In the genomic region with DNA sequence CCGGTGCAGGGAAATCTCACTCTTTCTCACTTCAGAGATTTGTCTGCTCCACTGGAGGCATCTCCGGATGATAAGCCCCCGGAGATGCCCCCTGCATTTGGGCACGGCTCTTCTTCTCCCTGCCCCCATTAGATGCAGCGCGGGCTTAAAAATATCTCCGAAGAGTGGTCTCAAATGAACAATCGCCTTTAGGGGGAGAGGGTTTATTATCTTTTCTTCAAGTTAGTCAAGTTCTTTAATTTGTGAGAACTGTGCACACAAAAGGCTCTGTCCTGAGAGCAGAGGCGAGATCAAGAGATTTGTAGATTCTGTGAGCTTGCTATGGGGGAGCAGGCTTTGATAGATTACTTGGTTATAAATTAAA, we compare ENCODE assay signal across 8 cellular contexts. TPM values are rescaled to one million over a fixed set of nuclear protein-coding genes. Genes with fewer than 3 reads are reported as not detected.
DNase-seq lines count a peak whose midpoint lies in the region; ATAC-seq and TF ChIP-seq lines count a peak whose summit lies in the region.

No MANE protein-coding gene starts in this region.

- ATAC-seq in Right ventricle myocardium inferior (no peak), naive B cell (ENCODE audit: low read depth in 2 of 2) (no peak), left colon (no peak), GM21619 (IDR thresholded peaks at IDR 0.05; ENCODE audit: unreplicated experiment) (no peak)

- no peak for TF ChIP-seq CTCF in left ventricle myocardium inferior (IDR thresholded peaks at IDR 0.05; ENCODE audit: borderline replicate concordance)
- TF ChIP-seq CTCF in chondrocyte (IDR thresholded peaks at IDR 0.05): no peak

- H3K4me1 Mint-ChIP-seq in chondrocyte (ENCODE audit: low read depth): peaks cover 7% of the 10 kb centered on the region
- H3K4me1 Mint-ChIP-seq in naive B cell: peaks cover 0 to 9% (median 5%) of the 10 kb centered on the region in 3 donors

- H3K4me3 ChIP-seq in left ventricle myocardium inferior: peak overlapping the region; percentile 74

- no peaks in the 10 kb centered on the region for H3K27me3 Mint-ChIP-seq in chondrocyte (ENCODE audit: low read depth)
- peaks cover 15 to 19% (median 19%) of the 10 kb centered on the region in 3 donors for H3K27me3 Mint-ChIP-seq in naive B cell

- no peaks in the 10 kb centered on the region for H3K9me3 Mint-ChIP-seq in chondrocyte (ENCODE audit: low read depth)
- H3K9me3 Mint-ChIP-seq in naive B cell: peaks cover 0 to 5% (median 0%) of the 10 kb centered on the region in 7 donors

- no peaks in the 10 kb centered on the region for H3K9me3 ChIP-seq in left ventricle myocardium inferior (replicated peaks)

- H3K36me3 Mint-ChIP-seq in chondrocyte (ENCODE audit: low read depth) (no peaks in the 10 kb centered on the region), naive B cell (peaks cover 0 to 7% of the 10 kb centered on the region in 2 donors)

- H3K36me3 ChIP-seq in left ventricle myocardium inferior: no peaks in the 10 kb centered on the region

- H3K27ac Mint-ChIP-seq in chondrocyte (ENCODE audit: unreplicated experiment) (peak overlapping the region; percentile 36), naive B cell (no peak overlapping the region)

- intact Hi-C loops in left ventricle myocardium inferior (cut with micrococcal nuclease) (no loop called here), Right ventricle myocardium inferior (cut with DNase I) (no loop called here), left colon (cut with DNase I, micrococcal nuclease) (no loop called here)

- DNase-seq in left ventricle myocardium inferior (no peak), Right ventricle myocardium inferior (ENCODE audit: missing footprints) (no peak), chondrocyte (ENCODE audit: low spot score) (no peak), naive B cell (no peak), left colon (no peak), NCI-H187 treated with DMSO at 0.1 percent for 48 hours (lab: John Stamatoyannopoulos, UW) (no peak), NCI-H1417 (lab: John Stamatoyannopoulos, UW) (no peak)

- peak overlapping the region; percentile 84 for H3K27ac ChIP-seq in left ventricle myocardium inferior (replicated peaks)

- peaks cover 47% of the 10 kb centered on the region for H3K27me3 ChIP-seq in left ventricle myocardium inferior (ENCODE audit: low read depth)

- H3K4me3 Mint-ChIP-seq in chondrocyte (ENCODE audit: unreplicated experiment) (peak overlapping the region; percentile 78), naive B cell (peak overlapping the region in 7 of 8 donors; percentile 47 to 70 (median 60))

- peaks cover 23% of the 10 kb centered on the region for H3K4me1 ChIP-seq in left ventricle myocardium inferior

RNA-seq across cellular contexts. Expression of a gene that starts 0.6 kb away (rescaled TPM):
- total RNA-seq in left ventricle myocardium inferior: 0.69 TPM
- 0.43 TPM for total RNA-seq in Right ventricle myocardium inferior
- total RNA-seq in chondrocyte: 1.2 to 3.1 TPM (median 2.7 TPM) in 3 replicates
- polyA plus RNA-seq in naive B cell (ENCODE audit: low read depth in 6 of 6): not detected
- total RNA-seq in left colon: 1 to 10 TPM in 1 of 2 donors, under 1 TPM in 1; 0.59 to 1.3 TPM
